Comparison of ENCODE assay signal across 9 cellular contexts in the genomic region with DNA sequence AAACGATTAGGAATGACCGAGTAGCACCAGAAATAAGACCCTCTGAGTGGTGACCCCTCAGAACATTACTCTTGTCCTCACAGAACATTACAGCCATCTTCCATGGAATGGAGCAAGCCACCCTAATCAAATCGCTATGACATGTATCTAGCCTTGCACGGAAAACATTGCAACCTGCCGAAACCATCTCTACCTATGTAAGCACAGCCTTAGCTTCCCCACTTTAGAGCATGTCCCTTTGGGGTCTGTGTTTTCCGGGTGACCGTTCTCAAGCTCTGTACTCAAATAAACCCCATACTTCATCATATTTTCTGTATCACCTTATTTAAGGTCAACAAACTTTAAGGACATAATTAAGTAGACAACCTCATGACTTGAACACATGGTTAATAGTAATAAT.
DNase-seq lines count a peak whose midpoint lies in the region; ATAC-seq, FAIRE-seq and TF ChIP-seq lines count a peak whose summit lies in the region.
"Had no signal": no experiment of that assay in that cellular context is flagged by ENCODE, and none has a peak within 500 bp of the region (broad histone marks: within the 10 kb centered on the region; RNA-seq: fewer than 3 reads in every experiment).

No MANE protein-coding gene starts in this region.

- peak; percentile 80 for FAIRE-seq in A549 (lab: Jason Lieb, UNC)

- TF ChIP-seq CTCF in A549 (IDR thresholded peaks at IDR 0.05) (no peak), body of pancreas (IDR thresholded peaks at IDR 0.05) (no peak), neutrophil (IDR thresholded peaks at IDR 0.05) (no peak), lower lobe of right lung (IDR thresholded peaks at IDR 0.05) (no peak)

- POLR2A ChIA-PET in A549 (lab: Yijun Ruan, JAX), result interaction anchor here (0.5 to 6.2 kb wide), 15 partner anchors 87 to 315 kb away, joined by 3 to 367 read pairs (median 5); a partner anchor contains a TSS

- H3K27ac ChIP-seq in A549 (peak overlapping the region; percentile 91 to 96), body of pancreas (peak overlapping the region in 3 of 4 donors; percentile 49 to 74 (median 60)), neutrophil (peak overlapping the region; percentile 92), aorta (ENCODE audit: low read depth in 1 of 2, low read length in 2 of 2) (no peak overlapping the region), lower lobe of right lung (no peak overlapping the region)

- intact Hi-C loops in body of pancreas (cut with DNase I), result loop anchor here (5.0 kb wide), 2 partner anchors 199 to 294 kb away; a partner anchor contains a TSS
- intact Hi-C loops in aorta (cut with DNase I), result loop anchor here (1.0 to 5.0 kb wide), 4 partner anchors 126 to 314 kb away; a partner anchor contains a TSS
- intact Hi-C loops in lower lobe of right lung (cut with DNase I), result loop anchor here (5.0 kb wide), 1 partner anchor 294 kb away; no protein-coding TSS in a partner anchor

- H3K9me3 ChIP-seq in A549 (no peaks in the 10 kb centered on the region), body of pancreas (no peaks in the 10 kb centered on the region), neutrophil (no peaks in the 10 kb centered on the region), aorta (ENCODE audit: control insufficient read depth, low read length) (no peaks in the 10 kb centered on the region), lower lobe of right lung (no peaks in the 10 kb centered on the region)
- H3K9me3 ChIP-seq: uterus had no signal

- peak overlapping the region; percentile 73 for H3K4me2 ChIP-seq in A549

- TF ChIP-seq EP300 in A549 (IDR thresholded peaks at IDR 0.05), result no peak

- H3K36me3 ChIP-seq in body of pancreas (replicated peaks in 1 of 2; ENCODE audit: insufficient read depth in 1 of 2, low read depth in 2 of 2), result no peaks in the 10 kb centered on the region
- H3K36me3 ChIP-seq in neutrophil, result no peaks in the 10 kb centered on the region
- no peaks in the 10 kb centered on the region for H3K36me3 ChIP-seq in aorta (ENCODE audit: control insufficient read depth in 1 of 2, insufficient read depth in 2 of 2, low read length in 1 of 2)
- no peaks in the 10 kb centered on the region for H3K36me3 ChIP-seq in lower lobe of right lung
- H3K36me3 ChIP-seq: uterus had no signal

- TF ChIP-seq POLR2A in A549 (IDR thresholded peaks at IDR 0.05; ENCODE audit: low read length) (no peak), body of pancreas (IDR thresholded peaks at IDR 0.05) (no peak)

- CTCF ChIA-PET in A549 (lab: Yijun Ruan, JAX), result interaction anchor here (0.6 to 10.2 kb wide), 90 partner anchors 7 to 889 kb away, joined by 3 to 332 read pairs (median 7); a partner anchor contains a TSS

- H3K27me3 ChIP-seq in body of pancreas, result no peaks in the 10 kb centered on the region
- no peaks in the 10 kb centered on the region for H3K27me3 ChIP-seq in neutrophil
- no peaks in the 10 kb centered on the region for H3K27me3 ChIP-seq in aorta (ENCODE audit: control insufficient read depth in 1 of 2, insufficient read depth in 2 of 2, low read length in 1 of 2)
- H3K27me3 ChIP-seq in lower lobe of right lung (ENCODE audit: low read depth), result no peaks in the 10 kb centered on the region
- H3K27me3 ChIP-seq: uterus had no signal

- DNase-seq in A549 (ENCODE audit: low read depth in 1 of 2, low spot score in 1 of 2) (no peak), body of pancreas (no peak), aorta (no peak), lower lobe of right lung (no peak), NCI-H524 treated with DMSO at 0.1 percent for 48 hours (lab: John Stamatoyannopoulos, UW) (no peak), islet precursor cell (no peak)

- ATAC-seq in A549 (peak in 1 of 2 experiments; percentile 7; a peak in 4 of 6 replicates), HG02884 (IDR thresholded peaks at IDR 0.05; ENCODE audit: unreplicated experiment) (peak; percentile 10), body of pancreas (no peak), aorta (ENCODE audit: low FRiP score) (no peak), lower lobe of right lung (no peak)

- H3K4me1 ChIP-seq in A549 (peaks cover 71% of the 10 kb centered on the region), body of pancreas (peaks cover 7% of the 10 kb centered on the region), neutrophil (ENCODE audit: control insufficient read depth in 1 of 2, insufficient read depth in 1 of 2, low read depth in 1 of 2, low read length in 1 of 2) (peaks cover 59 to 60% of the 10 kb centered on the region in 2 experiments), aorta (ENCODE audit: control insufficient read depth in 1 of 2, insufficient read depth in 2 of 2, low read length in 2 of 2) (no peaks in the 10 kb centered on the region), lower lobe of right lung (peaks cover 25% of the 10 kb centered on the region)

- 78% methylated on average over 7 of the region's 7 CpGs for WGBS in A549 (ENCODE audit: missing lambda C conversion rate)
- WGBS in body of pancreas, 2 donors, result 66 to 79% methylated on average over 7 of the region's 7 CpGs
- WGBS in aorta, 2 donors, result 87 to 88% methylated on average over 7 of the region's 7 CpGs

- no peak for TF ChIP-seq RAD21 in A549 (conservative IDR thresholded peaks at IDR 0.05 in 1 of 2, IDR thresholded peaks at IDR 0.05 in 1 of 2)

- H3K4me3 ChIP-seq in A549 (no peak overlapping the region), body of pancreas (no peak overlapping the region), neutrophil (ENCODE audit: low read depth in 1 of 2, low read length in 1 of 2) (peak overlapping the region; percentile 39 to 60), aorta (ENCODE audit: low read length in 2 of 2) (no peak overlapping the region), lower lobe of right lung (no peak overlapping the region)

TF ChIP-seq in A549, 52 proteins besides CTCF, POLR2A, EP300 and RAD21:
- TF ChIP-seq JUNB (IDR thresholded peaks at IDR 0.05), result no peak
- no peak for TF ChIP-seq ZFP36 (IDR thresholded peaks at IDR 0.05; ENCODE audit: borderline replicate concordance, partially characterized antibody)
- TF ChIP-seq FOSL2 (IDR thresholded peaks at IDR 0.05), result no peak
- no peak for TF ChIP-seq FOSL2 (CRISPR knock-in tag; IDR thresholded peaks at IDR 0.05)
- TF ChIP-seq RCOR1 (IDR thresholded peaks at IDR 0.05; ENCODE audit: low read depth, low read length), result no peak
- no peak for TF ChIP-seq HOXB5 (CRISPR knock-in tag; IDR thresholded peaks at IDR 0.05)
- TF ChIP-seq RARB (CRISPR knock-in tag; IDR thresholded peaks at IDR 0.05), result 0 out of 2 replicates have a peak, but pooled peaks have one; percentile 50
- no peak for TF ChIP-seq FOXS1 (CRISPR knock-in tag; IDR thresholded peaks at IDR 0.05)
- TF ChIP-seq TFCP2L1 (CRISPR knock-in tag; IDR thresholded peaks at IDR 0.05), result peak; percentile 82; the same call in 1 of the 2 replicates
- TF ChIP-seq FOSB (CRISPR knock-in tag; IDR thresholded peaks at IDR 0.05), result 0 out of 2 replicates have a peak, but pooled peaks have one; percentile 44

Comparison
In these comparisons a context has a peak if more than half of its experiments do, and no peak if none do; other contexts are left out.
1. H3K27ac ChIP-seq: peak in A549 (2 of 2), body of pancreas (3 of 4) and neutrophil (single experiment); none in aorta (0 of 2) and lower lobe of right lung (single experiment).
2. H3K4me3 ChIP-seq: peak in neutrophil (2 of 2); none in A549 (single experiment), body of pancreas (0 of 2), aorta (0 of 2) and lower lobe of right lung (single experiment).